12 cellular contexts compared by ENCODE assay signal in genomic region chr10:43230909-43231522, GRCh38. TPM values are rescaled to one million over a fixed set of nuclear protein-coding genes. Genes with fewer than 3 reads are reported as not detected.
DNase-seq lines count a peak whose midpoint lies in the region; ATAC-seq and TF ChIP-seq lines count a peak whose summit lies in the region.
"Had no signal": no experiment of that assay in that cellular context is flagged by ENCODE, and none has a peak within 500 bp of the region (broad histone marks: within the 10 kb centered on the region; RNA-seq: fewer than 3 reads in every experiment).

No MANE protein-coding gene starts in this region.

- no peaks in the 10 kb centered on the region for H3K9me3 ChIP-seq in left ventricle myocardium inferior (replicated peaks)
- H3K9me3 ChIP-seq in suprapubic skin: no peaks in the 10 kb centered on the region

- peaks cover 16% of the 10 kb centered on the region for H3K4me1 ChIP-seq in left ventricle myocardium inferior
- H3K4me1 ChIP-seq in suprapubic skin: peaks cover 20% of the 10 kb centered on the region

- ATAC-seq in activated T-cell treated with anti-CD3 and anti-CD28 coated beads, Interleukin-2, amount 50 U/mL, for 72 hours (replicated peaks in 1 of 2): peak in 1 of 2 donors; percentile 9
- ATAC-seq in T-cell (replicated peaks in 1 of 4): peak in 3 of 4 experiments; percentile 2 to 16 (median 5)
- no peak for ATAC-seq in HG02852 (IDR thresholded peaks at IDR 0.05; ENCODE audit: unreplicated experiment)

- H3K27me3 ChIP-seq in left ventricle myocardium inferior (ENCODE audit: low read depth): peaks cover 86% of the 10 kb centered on the region
- peaks cover 51% of the 10 kb centered on the region for H3K27me3 ChIP-seq in suprapubic skin

- TF ChIP-seq CTCF in left ventricle myocardium inferior (IDR thresholded peaks at IDR 0.05; ENCODE audit: borderline replicate concordance): no peak
- no peak for TF ChIP-seq CTCF in suprapubic skin (IDR thresholded peaks at IDR 0.05)
- no peak for TF ChIP-seq CTCF in GM20000 (IDR thresholded peaks at IDR 0.05; ENCODE audit: extremely low read depth, missing control alignments)

- peaks cover 31% of the 10 kb centered on the region for H3K4me1 Mint-ChIP-seq in activated T-cell treated with anti-CD3 and anti-CD28 coated beads, Interleukin-2, amount 50 U/mL, for 72 hours (ENCODE audit: low read depth)
- peaks cover 18 to 48% (median 35%) of the 10 kb centered on the region in 3 donors for H3K4me1 Mint-ChIP-seq in T-cell

- H3K4me3 ChIP-seq in left ventricle myocardium inferior: no peak overlapping the region
- H3K4me3 ChIP-seq in suprapubic skin: no peak overlapping the region

- peaks cover 10% of the 10 kb centered on the region for H3K27me3 Mint-ChIP-seq in activated T-cell treated with anti-CD3 and anti-CD28 coated beads, Interleukin-2, amount 50 U/mL, for 72 hours (ENCODE audit: low read depth)
- peaks cover 13 to 15% of the 10 kb centered on the region in 2 donors for H3K27me3 Mint-ChIP-seq in T-cell

- no peak for DNase-seq in activated T-cell treated with anti-CD3 and anti-CD28 coated beads, Interleukin-2, amount 50 U/mL, for 72 hours
- DNase-seq in activated T-cell treated with anti-CD3 and anti-CD28 coated beads, Interleukin-2, amount 50 U/mL, for 1 hour: no peak
- DNase-seq in T-cell: peak in 3 of 34 experiments; percentile 3 to 23 (median 10)
- peak; percentile 3 for DNase-seq in left ventricle myocardium inferior
- DNase-seq in suprapubic skin (ENCODE audit: low spot score in 2 of 2): peak; percentile 37 to 74
- no peak for DNase-seq in GM20000 (ENCODE audit: low spot score)
- DNase-seq in OCI-M1 (lab: John Stamatoyannopoulos, UW): no peak
- DNase-seq: GDM1, NCI-H2227 treated with DMSO at 0.1 percent for 48 hours had no signal

- intact Hi-C loops in left ventricle myocardium inferior (cut with micrococcal nuclease): no loop called here

- no peak for TF ChIP-seq POLR2A in suprapubic skin (IDR thresholded peaks at IDR 0.05)

- no peak overlapping the region for H3K27ac ChIP-seq in left ventricle myocardium inferior (replicated peaks)
- no peak overlapping the region for H3K27ac ChIP-seq in suprapubic skin
- H3K27ac ChIP-seq: epithelial cell of prostate had no signal

- POLR2A ChIA-PET in T-cell (lab: Charles Lee): no interaction called here

- no peak for TF ChIP-seq EP300 in suprapubic skin (IDR thresholded peaks at IDR 0.05)

- CTCF ChIA-PET in T-cell (lab: Charles Lee): no interaction called here

- 88% methylated on average over 8 of the region's 8 CpGs for WGBS in suprapubic skin

- peak overlapping the region; percentile 40 to 51 for H3K4me3 Mint-ChIP-seq in activated T-cell treated with anti-CD3 and anti-CD28 coated beads, Interleukin-2, amount 50 U/mL, for 72 hours
- H3K4me3 Mint-ChIP-seq in T-cell: peak overlapping the region; percentile 13 to 59 (median 50)

- H3K36me3 ChIP-seq in left ventricle myocardium inferior (no peaks in the 10 kb centered on the region), suprapubic skin (no peaks in the 10 kb centered on the region)

- no peaks in the 10 kb centered on the region for H3K9me3 Mint-ChIP-seq in activated T-cell treated with anti-CD3 and anti-CD28 coated beads, Interleukin-2, amount 50 U/mL, for 72 hours
- no peaks in the 10 kb centered on the region for H3K9me3 Mint-ChIP-seq in T-cell

- H3K27ac Mint-ChIP-seq in activated T-cell treated with anti-CD3 and anti-CD28 coated beads, Interleukin-2, amount 50 U/mL, for 72 hours: no peak overlapping the region
- H3K27ac Mint-ChIP-seq in T-cell: peak overlapping the region; percentile 75 to 76

- H3K36me3 Mint-ChIP-seq in activated T-cell treated with anti-CD3 and anti-CD28 coated beads, Interleukin-2, amount 50 U/mL, for 72 hours (ENCODE audit: insufficient read depth in 2 of 2): no peaks in the 10 kb centered on the region
- H3K36me3 Mint-ChIP-seq in T-cell: no peaks in the 10 kb centered on the region

RNA-seq across cellular contexts. Expression of gene RASGEF1A, which starts 35.8 kb away (rescaled TPM):
- total RNA-seq in activated T-cell treated with anti-CD3 and anti-CD28 coated beads, Interleukin-2, amount 50 U/mL, for 72 hours: 1 to 10 TPM; 1.7 TPM
- total RNA-seq in T-cell (1 to 10 TPM; 2.2 to 6.9 (median 5.6) TPM), left ventricle myocardium inferior (1.1 TPM), suprapubic skin (1 to 10 TPM in 1 of 4 donors, under 1 TPM in 3; 0.59 to 2.6 (median 0.79) TPM)
- total RNA-seq: RPMI7951 had no signal

Comparison
In these comparisons a context has a peak if more than half of its experiments do, and no peak if none do; other contexts are left out.
1. DNase-seq: peak in left ventricle myocardium inferior (single experiment) and suprapubic skin (2 of 2); none in activated T-cell treated with anti-CD3 and anti-CD28 coated beads, Interleukin-2, amount 50 U/mL, for 72 hours (0 of 2), activated T-cell treated with anti-CD3 and anti-CD28 coated beads, Interleukin-2, amount 50 U/mL, for 1 hour (single experiment), GM20000 (single experiment) and OCI-M1 (single experiment).